In the genomic region with DNA sequence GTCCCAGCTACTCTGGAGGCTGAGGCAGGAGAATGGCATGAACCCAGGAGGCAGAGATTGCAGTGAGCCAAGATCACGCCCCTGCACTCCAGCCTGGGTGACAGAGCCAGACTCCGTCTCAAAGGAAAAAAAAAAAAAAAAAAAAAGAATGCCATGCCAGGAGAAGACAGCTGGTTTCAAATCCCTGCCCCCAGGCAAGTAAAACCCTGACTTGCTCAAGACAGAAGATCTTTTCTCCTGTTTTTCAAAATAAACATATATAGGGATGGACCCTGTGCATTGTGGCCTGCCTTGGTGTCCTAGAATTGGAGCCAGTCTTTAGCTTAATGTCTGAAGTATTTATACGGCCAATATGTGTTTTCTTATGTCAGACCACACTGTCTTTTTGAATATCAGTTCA, we compare ENCODE assay signal across 22 cellular contexts.
"Had no signal": no experiment of that assay in that cellular context is flagged by ENCODE, and none has a peak within 500 bp of the region (broad histone marks: within the 10 kb centered on the region; RNA-seq: fewer than 3 reads in every experiment).

No MANE protein-coding gene starts in this region.

- DNase-seq: activated CD4-positive, alpha-beta T cell treated with anti-CD3 and anti-CD28 coated beads for 36 hours; activated CD4-positive, CD25-positive, alpha-beta regulatory T cell; activated CD8-positive, alpha-beta memory T cell treated with anti-CD3 and anti-CD28 coated beads, Interleukin-2, amount 10 ng/mL, durations not matched to agents 7 days and 5 days; activated CD8-positive, alpha-beta T cell treated with anti-CD3 and anti-CD28 coated beads, Interleukin-2, amount 10 ng/mL, durations not matched to agents 7 days and 5 days; activated naive CD8-positive, alpha-beta T cell treated with anti-CD3 and anti-CD28 coated beads, Interleukin-2, amount 50 U/mL, for 24 hours; activated T-cell treated with anti-CD3 and anti-CD28 coated beads, Interleukin-2, amount 50 U/mL, for 48 hours; dermis blood vessel endothelial cell; effector CD4-positive, alpha-beta T cell; hippocampal formation; left cardiac atrium; left ventricle myocardium superior; naive thymus-derived CD4-positive, alpha-beta T cell; pancreas; sigmoid colon; stimulated activated CD4-positive, alpha-beta T cell treated with anti-CD3 and anti-CD28 coated beads, Interleukin-15, amount 100 ng/mL, for 24 hours; stimulated activated CD4-positive, alpha-beta T cell treated with anti-CD3 and anti-CD28 coated beads, Interleukin-2, amount 100 ng/mL, for 24 hours; stimulated activated naive B cell treated with anti-CD40 and anti-IgM and Interleukin-4, amounts not matched to agents 10 μg/mL and 1 μg/mL and 100 μg/mL, for 72 hours; tibial artery had no signal

- H3K9me3 ChIP-seq: pancreas, prostate gland, sigmoid colon, suprapubic skin, tibial artery had no signal

- H3K4me3 ChIP-seq: pancreas, prostate gland, sigmoid colon, suprapubic skin, tibial artery had no signal

- H3K27ac Mint-ChIP-seq: activated CD4-positive, alpha-beta T cell treated with anti-CD3 and anti-CD28 coated beads for 36 hours; activated CD8-positive, alpha-beta memory T cell treated with anti-CD3 and anti-CD28 coated beads, Interleukin-2, amount 10 ng/mL, durations not matched to agents 7 days and 5 days; activated CD8-positive, alpha-beta T cell treated with anti-CD3 and anti-CD28 coated beads, Interleukin-2, amount 10 ng/mL, durations not matched to agents 7 days and 5 days; activated naive CD4-positive, alpha-beta T cell treated with anti-CD3 and anti-CD28 coated beads, Interleukin-2, amount 50 U/mL, for 24 hours; activated naive CD8-positive, alpha-beta T cell treated with anti-CD3 and anti-CD28 coated beads, Interleukin-2, amount 50 U/mL, for 24 hours; activated T-helper 2 cell treated with anti-CD3 and anti-CD28 coated beads, Interferon-gamma antibody, Interleukin-2, Interleukin-4, amounts not matched to agents 10 μg/mL and 5 μg/mL and 100 μg/mL, durations not matched to agents 14 hours and 24 hours and 36 hours had no signal

- H3K36me3 ChIP-seq: pancreas, prostate gland, sigmoid colon had no signal

- H3K27me3 ChIP-seq: pancreas, sigmoid colon, suprapubic skin, tibial artery had no signal

- H3K4me1 ChIP-seq: pancreas, prostate gland had no signal

- H3K4me3 Mint-ChIP-seq: activated CD4-positive, alpha-beta T cell treated with anti-CD3 and anti-CD28 coated beads for 36 hours; activated CD8-positive, alpha-beta memory T cell treated with anti-CD3 and anti-CD28 coated beads, Interleukin-2, amount 10 ng/mL, durations not matched to agents 7 days and 5 days; activated CD8-positive, alpha-beta T cell treated with anti-CD3 and anti-CD28 coated beads, Interleukin-2, amount 10 ng/mL, durations not matched to agents 7 days and 5 days; activated naive CD4-positive, alpha-beta T cell treated with anti-CD3 and anti-CD28 coated beads, Interleukin-2, amount 50 U/mL, for 24 hours; activated naive CD8-positive, alpha-beta T cell treated with anti-CD3 and anti-CD28 coated beads, Interleukin-2, amount 50 U/mL, for 24 hours; naive thymus-derived CD4-positive, alpha-beta T cell; stimulated activated naive B cell treated with anti-CD40 and anti-IgM and Interleukin-4, amounts not matched to agents 10 μg/mL and 1 μg/mL and 100 μg/mL, for 72 hours had no signal

- H3K36me3 Mint-ChIP-seq: stimulated activated naive B cell treated with anti-CD40 and anti-IgM and Interleukin-4, amounts not matched to agents 10 μg/mL and 1 μg/mL and 100 μg/mL, for 72 hours had no signal

- H3K27me3 Mint-ChIP-seq: activated CD4-positive, alpha-beta T cell treated with anti-CD3 and anti-CD28 coated beads for 36 hours; activated CD8-positive, alpha-beta memory T cell treated with anti-CD3 and anti-CD28 coated beads, Interleukin-2, amount 10 ng/mL, durations not matched to agents 7 days and 5 days; activated naive CD4-positive, alpha-beta T cell treated with anti-CD3 and anti-CD28 coated beads, Interleukin-2, amount 50 U/mL, for 24 hours; activated naive CD8-positive, alpha-beta T cell treated with anti-CD3 and anti-CD28 coated beads, Interleukin-2, amount 50 U/mL, for 24 hours; naive thymus-derived CD4-positive, alpha-beta T cell; stimulated activated naive B cell treated with anti-CD40 and anti-IgM and Interleukin-4, amounts not matched to agents 10 μg/mL and 1 μg/mL and 100 μg/mL, for 72 hours had no signal

- H3K9me3 Mint-ChIP-seq: activated naive CD4-positive, alpha-beta T cell treated with anti-CD3 and anti-CD28 coated beads, Interleukin-2, amount 50 U/mL, for 24 hours; activated naive CD8-positive, alpha-beta T cell treated with anti-CD3 and anti-CD28 coated beads, Interleukin-2, amount 50 U/mL, for 24 hours; activated T-helper 2 cell treated with anti-CD3 and anti-CD28 coated beads, Interferon-gamma antibody, Interleukin-2, Interleukin-4, amounts not matched to agents 10 μg/mL and 5 μg/mL and 100 μg/mL, durations not matched to agents 14 hours and 24 hours and 36 hours; naive thymus-derived CD4-positive, alpha-beta T cell; stimulated activated naive B cell treated with anti-CD40 and anti-IgM and Interleukin-4, amounts not matched to agents 10 μg/mL and 1 μg/mL and 100 μg/mL, for 72 hours had no signal

- H3K27ac ChIP-seq: pancreas, prostate gland, sigmoid colon, suprapubic skin, tibial artery had no signal
